In genomic region chr17:46193626-46194392, GRCh38 we compare ENCODE assay signal across 1 cellular context.
TF ChIP-seq lines count a peak whose summit lies in the region.

No MANE protein-coding gene starts in this region.

TF ChIP-seq in HepG2, 621 proteins besides CTCF, POLR2A, EP300 and RAD21 (continued from another document and continues in another):
- TF ChIP-seq TFE3 (CRISPR knock-in tag; IDR thresholded peaks at IDR 0.05): peak; percentile 50; the same call in 1 of the 2 replicates
- TF ChIP-seq, protein P1, sequence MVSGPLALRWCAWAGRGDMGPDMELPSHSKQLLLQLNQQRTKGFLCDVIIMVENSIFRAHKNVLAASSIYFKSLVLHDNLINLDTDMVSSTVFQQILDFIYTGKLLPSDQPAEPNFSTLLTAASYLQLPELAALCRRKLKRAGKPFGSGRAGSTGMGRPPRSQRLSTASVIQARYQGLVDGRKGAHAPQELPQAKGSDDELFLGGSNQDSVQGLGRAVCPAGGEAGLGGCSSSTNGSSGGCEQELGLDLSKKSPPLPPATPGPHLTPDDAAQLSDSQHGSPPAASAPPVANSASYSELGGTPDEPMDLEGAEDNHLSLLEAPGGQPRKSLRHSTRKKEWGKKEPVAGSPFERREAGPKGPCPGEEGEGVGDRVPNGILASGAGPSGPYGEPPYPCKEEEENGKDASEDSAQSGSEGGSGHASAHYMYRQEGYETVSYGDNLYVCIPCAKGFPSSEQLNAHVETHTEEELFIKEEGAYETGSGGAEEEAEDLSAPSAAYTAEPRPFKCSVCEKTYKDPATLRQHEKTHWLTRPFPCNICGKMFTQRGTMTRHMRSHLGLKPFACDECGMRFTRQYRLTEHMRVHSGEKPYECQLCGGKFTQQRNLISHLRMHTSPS (CRISPR knock-in tag; IDR thresholded peaks at IDR 0.05; ENCODE audit: low read depth): no peak
- peak; percentile 78 for TF ChIP-seq DRAP1 (CRISPR knock-in tag; IDR thresholded peaks at IDR 0.05)
- peak; percentile 90 for TF ChIP-seq KLF13 (CRISPR knock-in tag; IDR thresholded peaks at IDR 0.05)
- TF ChIP-seq ZNF703 (CRISPR knock-in tag; IDR thresholded peaks at IDR 0.05; ENCODE audit: borderline replicate concordance): peak; percentile 29; the same call in 1 of the 2 replicates
- 0 out of 2 replicates have a peak, but pooled peaks have one; percentile 26 for TF ChIP-seq LRRFIP1 (CRISPR knock-in tag; conservative IDR thresholded peaks at IDR 0.05)
- TF ChIP-seq SP1 (IDR thresholded peaks at IDR 0.05): no peak
- no peak; the same call in 1 of the 2 replicates for TF ChIP-seq SP1 (CRISPR knock-in tag; IDR thresholded peaks at IDR 0.05)
- no peak for TF ChIP-seq RNF219 (CRISPR knock-in tag; IDR thresholded peaks at IDR 0.05)
- TF ChIP-seq HMGXB4 (CRISPR knock-in tag; IDR thresholded peaks at IDR 0.05; ENCODE audit: borderline replicate concordance in 1 of 2, low read depth in 1 of 2): peak; percentile 93 to 99
- TF ChIP-seq WIZ (CRISPR knock-in tag; IDR thresholded peaks at IDR 0.05): peak; percentile 70; the same call in 1 of the 2 replicates
- TF ChIP-seq HNF1B (CRISPR knock-in tag; IDR thresholded peaks at IDR 0.05): peak; percentile 94
- TF ChIP-seq RBM39 (IDR thresholded peaks at IDR 0.05; ENCODE audit: low read depth, low read length, poor library complexity, severe bottlenecking): peak; percentile 95
- TF ChIP-seq CHD4 (IDR thresholded peaks at IDR 0.05; ENCODE audit: borderline replicate concordance, low read length): no peak
- TF ChIP-seq STAG1 (CRISPR knock-in tag; IDR thresholded peaks at IDR 0.05): peak; percentile 19; the same call in 1 of the 2 replicates
- TF ChIP-seq ZKSCAN1 (IDR thresholded peaks at IDR 0.05; ENCODE audit: low read length): no peak; the same call in 1 of the 2 replicates
- no peak for TF ChIP-seq U2AF2 (IDR thresholded peaks at IDR 0.05; ENCODE audit: low read depth, low read length)
- TF ChIP-seq CBFB (CRISPR knock-in tag; IDR thresholded peaks at IDR 0.05): peak; percentile 64; the same call in 1 of the 2 replicates
- peak; percentile 61; the same call in 1 of the 2 replicates for TF ChIP-seq GTF3A (CRISPR knock-in tag; conservative IDR thresholded peaks at IDR 0.05)
- TF ChIP-seq KDM1A (CRISPR knock-in tag; IDR thresholded peaks at IDR 0.05): 0 out of 2 replicates have a peak, but pooled peaks have one; percentile 19
- TF ChIP-seq HES4 (CRISPR knock-in tag; IDR thresholded peaks at IDR 0.05; ENCODE audit: borderline replicate concordance): peak; percentile 95
- TF ChIP-seq, protein P2, sequence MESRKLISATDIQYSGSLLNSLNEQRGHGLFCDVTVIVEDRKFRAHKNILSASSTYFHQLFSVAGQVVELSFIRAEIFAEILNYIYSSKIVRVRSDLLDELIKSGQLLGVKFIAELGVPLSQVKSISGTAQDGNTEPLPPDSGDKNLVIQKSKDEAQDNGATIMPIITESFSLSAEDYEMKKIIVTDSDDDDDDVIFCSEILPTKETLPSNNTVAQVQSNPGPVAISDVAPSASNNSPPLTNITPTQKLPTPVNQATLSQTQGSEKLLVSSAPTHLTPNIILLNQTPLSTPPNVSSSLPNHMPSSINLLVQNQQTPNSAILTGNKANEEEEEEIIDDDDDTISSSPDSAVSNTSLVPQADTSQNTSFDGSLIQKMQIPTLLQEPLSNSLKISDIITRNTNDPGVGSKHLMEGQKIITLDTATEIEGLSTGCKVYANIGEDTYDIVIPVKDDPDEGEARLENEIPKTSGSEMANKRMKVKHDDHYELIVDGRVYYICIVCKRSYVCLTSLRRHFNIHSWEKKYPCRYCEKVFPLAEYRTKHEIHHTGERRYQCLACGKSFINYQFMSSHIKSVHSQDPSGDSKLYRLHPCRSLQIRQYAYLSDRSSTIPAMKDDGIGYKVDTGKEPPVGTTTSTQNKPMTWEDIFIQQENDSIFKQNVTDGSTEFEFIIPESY (CRISPR knock-in tag; IDR thresholded peaks at IDR 0.05): no peak
- TF ChIP-seq, protein P3, sequence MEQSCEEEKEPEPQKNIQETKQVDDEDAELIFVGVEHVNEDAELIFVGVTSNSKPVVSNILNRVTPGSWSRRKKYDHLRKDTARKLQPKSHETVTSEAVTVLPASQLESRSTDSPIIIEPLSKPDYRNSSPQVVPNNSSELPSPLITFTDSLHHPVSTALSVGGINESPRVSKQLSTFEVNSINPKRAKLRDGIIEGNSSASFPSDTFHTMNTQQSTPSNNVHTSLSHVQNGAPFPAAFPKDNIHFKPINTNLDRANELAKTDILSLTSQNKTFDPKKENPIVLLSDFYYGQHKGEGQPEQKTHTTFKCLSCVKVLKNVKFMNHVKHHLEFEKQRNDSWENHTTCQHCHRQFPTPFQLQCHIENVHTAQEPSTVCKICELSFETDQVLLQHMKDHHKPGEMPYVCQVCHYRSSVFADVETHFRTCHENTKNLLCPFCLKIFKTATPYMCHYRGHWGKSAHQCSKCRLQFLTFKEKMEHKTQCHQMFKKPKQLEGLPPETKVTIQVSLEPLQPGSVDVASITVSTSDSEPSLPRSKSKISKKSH (CRISPR knock-in tag; IDR thresholded peaks at IDR 0.05; ENCODE audit: borderline replicate concordance): peak; percentile 97
- TF ChIP-seq, protein P4, sequence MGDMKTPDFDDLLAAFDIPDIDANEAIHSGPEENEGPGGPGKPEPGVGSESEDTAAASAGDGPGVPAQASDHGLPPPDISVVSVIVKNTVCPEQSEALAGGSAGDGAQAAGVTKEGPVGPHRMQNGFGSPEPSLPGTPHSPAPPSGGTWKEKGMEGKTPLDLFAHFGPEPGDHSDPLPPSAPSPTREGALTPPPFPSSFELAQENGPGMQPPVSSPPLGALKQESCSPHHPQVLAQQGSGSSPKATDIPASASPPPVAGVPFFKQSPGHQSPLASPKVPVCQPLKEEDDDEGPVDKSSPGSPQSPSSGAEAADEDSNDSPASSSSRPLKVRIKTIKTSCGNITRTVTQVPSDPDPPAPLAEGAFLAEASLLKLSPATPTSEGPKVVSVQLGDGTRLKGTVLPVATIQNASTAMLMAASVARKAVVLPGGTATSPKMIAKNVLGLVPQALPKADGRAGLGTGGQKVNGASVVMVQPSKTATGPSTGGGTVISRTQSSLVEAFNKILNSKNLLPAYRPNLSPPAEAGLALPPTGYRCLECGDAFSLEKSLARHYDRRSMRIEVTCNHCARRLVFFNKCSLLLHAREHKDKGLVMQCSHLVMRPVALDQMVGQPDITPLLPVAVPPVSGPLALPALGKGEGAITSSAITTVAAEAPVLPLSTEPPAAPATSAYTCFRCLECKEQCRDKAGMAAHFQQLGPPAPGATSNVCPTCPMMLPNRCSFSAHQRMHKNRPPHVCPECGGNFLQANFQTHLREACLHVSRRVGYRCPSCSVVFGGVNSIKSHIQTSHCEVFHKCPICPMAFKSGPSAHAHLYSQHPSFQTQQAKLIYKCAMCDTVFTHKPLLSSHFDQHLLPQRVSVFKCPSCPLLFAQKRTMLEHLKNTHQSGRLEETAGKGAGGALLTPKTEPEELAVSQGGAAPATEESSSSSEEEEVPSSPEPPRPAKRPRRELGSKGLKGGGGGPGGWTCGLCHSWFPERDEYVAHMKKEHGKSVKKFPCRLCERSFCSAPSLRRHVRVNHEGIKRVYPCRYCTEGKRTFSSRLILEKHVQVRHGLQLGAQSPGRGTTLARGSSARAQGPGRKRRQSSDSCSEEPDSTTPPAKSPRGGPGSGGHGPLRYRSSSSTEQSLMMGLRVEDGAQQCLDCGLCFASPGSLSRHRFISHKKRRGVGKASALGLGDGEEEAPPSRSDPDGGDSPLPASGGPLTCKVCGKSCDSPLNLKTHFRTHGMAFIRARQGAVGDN (CRISPR knock-in tag; IDR thresholded peaks at IDR 0.05): peak; percentile 94
- TF ChIP-seq ELF4 (CRISPR knock-in tag; IDR thresholded peaks at IDR 0.05; ENCODE audit: borderline replicate concordance): peak; percentile 80; the same call in 1 of the 2 replicates
- no peak for TF ChIP-seq CSRNP2 (CRISPR knock-in tag; conservative IDR thresholded peaks at IDR 0.05; ENCODE audit: low read depth)
- TF ChIP-seq ZNF660 (CRISPR knock-in tag; IDR thresholded peaks at IDR 0.05; ENCODE audit: borderline replicate concordance, low read depth): no peak
- TF ChIP-seq MXD1 (CRISPR knock-in tag; IDR thresholded peaks at IDR 0.05): peak; percentile 80
- TF ChIP-seq ZSCAN29 (CRISPR knock-in tag; conservative IDR thresholded peaks at IDR 0.05): peak; percentile 88
- no peak for TF ChIP-seq JUND (CRISPR knock-in tag; IDR thresholded peaks at IDR 0.05)
- peak; percentile 77; the same call in 1 of the 2 replicates for TF ChIP-seq PITX1 (CRISPR knock-in tag; IDR thresholded peaks at IDR 0.05)
- TF ChIP-seq ZBTB3 (CRISPR knock-in tag; IDR thresholded peaks at IDR 0.05; ENCODE audit: borderline replicate concordance, low read depth): peak; percentile 35; the same call in 1 of the 2 replicates
